9 cellular contexts compared by ENCODE assay signal in the genomic region with DNA sequence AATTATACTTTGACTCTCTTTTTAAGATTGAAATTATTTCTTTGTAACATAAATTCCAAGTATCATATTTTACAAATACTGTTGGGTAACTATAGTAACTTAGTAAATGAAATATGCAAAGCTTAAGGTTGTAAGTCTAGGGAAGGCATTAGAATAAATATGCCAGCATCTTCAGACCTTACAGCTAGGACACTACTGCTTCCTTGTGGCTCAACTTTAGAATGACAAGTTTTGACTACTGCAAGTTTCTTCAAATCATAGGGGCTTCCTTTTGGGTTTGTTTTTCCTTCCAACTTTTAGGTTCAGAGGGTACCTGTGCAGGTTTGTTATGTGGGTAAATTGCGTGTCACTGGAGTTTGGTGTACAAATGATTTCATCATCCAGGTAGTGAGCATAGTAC. TPM values are rescaled to one million over a fixed set of nuclear protein-coding genes. Genes with fewer than 3 reads are reported as not detected.
DNase-seq lines count a peak whose midpoint lies in the region; ATAC-seq, FAIRE-seq and TF ChIP-seq lines count a peak whose summit lies in the region.
"Had no signal": no experiment of that assay in that cellular context is flagged by ENCODE, and none has a peak within 500 bp of the region (broad histone marks: within the 10 kb centered on the region; RNA-seq: fewer than 3 reads in every experiment).

No MANE protein-coding gene starts in this region.

- TF ChIP-seq CTCF in heart right ventricle (IDR thresholded peaks at IDR 0.05) (peak; percentile 23 to 71 (median 58)), PC-3 (conservative IDR thresholded peaks at IDR 0.05; ENCODE audit: low read depth, low read length) (peak; percentile 72)

- H3K27ac ChIP-seq in heart right ventricle (no peak overlapping the region), PC-3 (ENCODE audit: low read length) (no peak overlapping the region)

- H4K20me1 ChIP-seq in PC-3 (ENCODE audit: low read length) = no peaks in the 10 kb centered on the region

- H3K4me1 ChIP-seq in heart right ventricle = no peaks in the 10 kb centered on the region
- no peaks in the 10 kb centered on the region for H3K4me1 ChIP-seq in PC-3 (ENCODE audit: insufficient read depth, low read length)

- H3K36me3 ChIP-seq in heart right ventricle (no peaks in the 10 kb centered on the region), PC-3 (ENCODE audit: low read depth, low read length) (no peaks in the 10 kb centered on the region)

- H3K4me2 ChIP-seq in PC-3 (ENCODE audit: low read length) = no peak overlapping the region

- intact Hi-C loops in heart right ventricle (cut with DNase I) (loop anchor here in 4 of 10 donors (2.0 to 10.0 kb wide), 4 partner anchors 50 to 257 kb away; no protein-coding TSS in a partner anchor), Right ventricle myocardium superior (cut with DNase I) (loop anchor here (10.0 kb wide), 1 partner anchor 170 kb away; no protein-coding TSS in a partner anchor), PC-3 (cut with micrococcal nuclease) (loop anchor here (1.0 to 10.0 kb wide), 3 partner anchors 203 to 370 kb away; no protein-coding TSS in a partner anchor)

- POLR2A ChIA-PET in PC-3 (lab: Charles Lee; ENCODE audit: unreplicated experiment) = no interaction called here

- no peak for DNase-seq in heart right ventricle
- no peak for DNase-seq in Right ventricle myocardium superior
- peak; percentile 58 for DNase-seq in PC-3
- peak; percentile 14 for DNase-seq in fibroblast of peridontal ligament (ENCODE audit: extremely low read depth)
- DNase-seq in urothelium cell line (ENCODE audit: low spot score) = peak; percentile 26
- DNase-seq: GDM1 had no signal

- CTCF ChIA-PET in PC-3 (lab: Charles Lee) = interaction anchor here (0.5 kb wide), 1 partner anchor 283 kb away, joined by 9 read pairs; no protein-coding TSS in a partner anchor

- ATAC-seq in heart right ventricle (peak in 1 of 8 donors; percentile 44), Right ventricle myocardium superior (ENCODE audit: poor library complexity) (no peak), PC-3 (peak; percentile 49), HG03196 (IDR thresholded peaks at IDR 0.05; ENCODE audit: unreplicated experiment) (no peak), HG03135 (IDR thresholded peaks at IDR 0.05; ENCODE audit: unreplicated experiment) (no peak), HG02973 (IDR thresholded peaks at IDR 0.05; ENCODE audit: unreplicated experiment) (no peak)

- no peaks in the 10 kb centered on the region for H3K79me2 ChIP-seq in PC-3 (ENCODE audit: low read length)

- no peaks in the 10 kb centered on the region for H3K9me2 ChIP-seq in PC-3 (replicated peaks; ENCODE audit: low read length)

- H3K9me3 ChIP-seq in heart right ventricle (peaks cover 0 to 12% (median 0%) of the 10 kb centered on the region in 11 donors), PC-3 (ENCODE audit: low read length) (no peaks in the 10 kb centered on the region)

- H3K4me3 ChIP-seq in heart right ventricle (no peak overlapping the region), PC-3 (ENCODE audit: low read length) (no peak overlapping the region)

- H3K9ac ChIP-seq in PC-3 (ENCODE audit: low read length) = no peak overlapping the region

- FAIRE-seq in urothelium cell line (lab: Jason Lieb, UNC) = no peak

- no peak overlapping the region for H2AFZ ChIP-seq in PC-3 (ENCODE audit: low read length)

- H3K27me3 ChIP-seq in heart right ventricle (no peaks in the 10 kb centered on the region), PC-3 (ENCODE audit: low read length) (peaks cover 39% of the 10 kb centered on the region)

- no TSS peak for BruUV-seq in PC-3 (replicated peaks; lab: Mats Ljungman, UMichigan)

- H3F3A ChIP-seq in PC-3 (ENCODE audit: low read length, unreplicated experiment) = no peaks in the 10 kb centered on the region

- WGBS in heart right ventricle, 2 donors = 73% methylated on average over 1 of the region's 1 CpG

RNA-seq across cellular contexts. Expression of a gene that starts 17.7 kb away (rescaled TPM):
- total RNA-seq in heart right ventricle (under 1 TPM in 1 of 10 donors, not detected in 9; 0.35 TPM), Right ventricle myocardium superior (not detected), PC-3 (2014; rRNA removed) (not detected in 2 replicates)
- polyA plus RNA-seq in heart right ventricle = not detected

RNA-seq across cellular contexts. Expression of a gene that starts 27.6 kb away (rescaled TPM):
- total RNA-seq in heart right ventricle (not detected), Right ventricle myocardium superior (not detected), PC-3 (2014; rRNA removed) (not detected in 2 replicates)
- not detected for polyA plus RNA-seq in heart right ventricle

Comparison
In these comparisons a context has a peak if more than half of its experiments do, and no peak if none do; other contexts are left out.
1. DNase-seq: peak in PC-3 (single experiment), fibroblast of peridontal ligament (single experiment) and urothelium cell line (single experiment); none in heart right ventricle (0 of 2) and Right ventricle myocardium superior (single experiment).